In genomic region chr12:16849473-16849872, GRCh38 we compare ENCODE assay signal across 33 cellular contexts.
"Had no signal": no experiment of that assay in that cellular context is flagged by ENCODE, and none has a peak within 500 bp of the region (broad histone marks: within the 10 kb centered on the region; RNA-seq: fewer than 3 reads in every experiment).

No MANE protein-coding gene starts in this region.

- H3K27me3 ChIP-seq: MG63 had no signal

- H3K36me3 ChIP-seq: MG63 had no signal

- H3K9me3 ChIP-seq: MG63 had no signal

- H3K4me3 ChIP-seq: MG63 had no signal

- DNase-seq: Karpas-422, Kasumi-1, MG63, MM.1S, MV-4-11, NCI-H1048, NCI-H1092, NCI-H1092 treated with DMSO at 0.1 percent for 48 hours, NCI-H1105, NCI-H1105 treated with DMSO at 0.1 percent for 48 hours, NCI-H1417 treated with DMSO at 0.1 percent for 48 hours, NCI-H1436, NCI-H1436 treated with DMSO at 0.1 percent for 48 hours, NCI-H146, NCI-H1694, NCI-H1694 treated with DMSO at 0.1 percent for 48 hours, NCI-H187, NCI-H187 treated with DMSO at 0.1 percent for 48 hours, NCI-H1930, NCI-H2029, NCI-H2029 treated with DMSO at 0.1 percent for 48 hours, NCI-H2081, NCI-H2081 treated with DMSO at 0.1 percent for 48 hours, NCI-H2107, NCI-H2171, NCI-H2171 treated with DMSO at 0.1 percent for 48 hours, NCI-H2227 treated with DMSO at 0.1 percent for 48 hours, NCI-H226, NCI-H345, NCI-H446 treated with DMSO at 0.1 percent for 48 hours, NCI-H510A, NCI-H510A treated with DMSO at 0.1 percent for 48 hours, NCI-H524 had no signal
